18 cellular contexts compared by ENCODE assay signal in genomic region chr1:225498539-225499135, GRCh38.
DNase-seq lines count a peak whose midpoint lies in the region; ATAC-seq and TF ChIP-seq lines count a peak whose summit lies in the region.
"Had no signal": no experiment of that assay in that cellular context is flagged by ENCODE, and none has a peak within 500 bp of the region (broad histone marks: within the 10 kb centered on the region; RNA-seq: fewer than 3 reads in every experiment).

No MANE protein-coding gene starts in this region.

- H3K27ac Mint-ChIP-seq in HFFc6 = peak overlapping the region; percentile 50; the same call in 1 of the 2 replicates
- no peak overlapping the region for H3K27ac Mint-ChIP-seq in activated B cell treated with CpG ODN at 0.5 μM for 24 hours
- H3K27ac Mint-ChIP-seq: activated CD8-positive, alpha-beta T cell treated with anti-CD3 and anti-CD28 coated beads, Interleukin-2, amount 10 ng/mL, durations not matched to agents 7 days and 5 days had no signal

- H3K27me3 Mint-ChIP-seq in HFFc6 (ENCODE audit: insufficient read depth) (no peaks in the 10 kb centered on the region), activated B cell treated with CpG ODN at 0.5 μM for 24 hours (peaks cover 5% of the 10 kb centered on the region)

- CTCF ChIA-PET in A673 (lab: Charles Lee) (interaction anchor here (1.0 kb wide), 1 partner anchor 312 kb away, joined by 3 read pairs; the partner anchor contains the start of gene EPHX1), activated B cell treated with CpG ODN at 0.5 μM for 24 hours (lab: Charles Lee) (no interaction called here)

- TF ChIP-seq CTCF in A673 (conservative IDR thresholded peaks at IDR 0.05; ENCODE audit: low read depth, low read length) (no peak), HFFc6 (IDR thresholded peaks at IDR 0.05) (no peak), activated B cell treated with CpG ODN at 0.5 μM for 24 hours (IDR thresholded peaks at IDR 0.05) (no peak), foreskin fibroblast (IDR thresholded peaks at IDR 0.05; ENCODE audit: low read depth, low read length) (no peak)

- no peaks in the 10 kb centered on the region for H3K27me3 ChIP-seq in A673 (replicated peaks; ENCODE audit: insufficient read depth, low read depth, low read length, poor library complexity)
- H3K27me3 ChIP-seq: brain microvascular endothelial cell had no signal

- peak; percentile 77 for DNase-seq in A673 (ENCODE audit: low spot score)
- DNase-seq in HFFc6 = no peak
- no peak for DNase-seq in activated B cell treated with CpG ODN at 0.5 μM for 24 hours
- DNase-seq in foreskin fibroblast = peak; percentile 41 to 73
- no peak for DNase-seq in pons (ENCODE audit: low spot score)
- DNase-seq: activated CD8-positive, alpha-beta T cell treated with anti-CD3 and anti-CD28 coated beads, Interleukin-2, amount 10 ng/mL, durations not matched to agents 7 days and 5 days; activated effector memory CD4-positive, alpha-beta T cell treated with anti-CD3 and anti-CD28 coated beads, Interleukin-2, amount 50 U/mL, for 16 hours; brain microvascular endothelial cell; Caco-2; foreskin melanocyte; H7; Kasumi-1; NCI-H2081; stimulated activated naive CD8-positive, alpha-beta T cell treated with anti-CD3 and anti-CD28 coated beads, Interleukin-15, Interleukin-2, amounts not matched to agents 100 U/mL and 50 U/mL, for 24 hours had no signal

- H3K4me3 Mint-ChIP-seq in HFFc6 (no peak overlapping the region), activated B cell treated with CpG ODN at 0.5 μM for 24 hours (no peak overlapping the region)
- H3K4me3 Mint-ChIP-seq: activated CD8-positive, alpha-beta T cell treated with anti-CD3 and anti-CD28 coated beads, Interleukin-2, amount 10 ng/mL, durations not matched to agents 7 days and 5 days had no signal

- H3K36me3 Mint-ChIP-seq in HFFc6 (ENCODE audit: low read depth) (peaks cover 29% of the 10 kb centered on the region), activated B cell treated with CpG ODN at 0.5 μM for 24 hours (ENCODE audit: low read depth) (no peaks in the 10 kb centered on the region)

- H3K36me3 ChIP-seq in A673 (ENCODE audit: insufficient read depth, low read length, poor library complexity, severe bottlenecking) = peaks cover 10% of the 10 kb centered on the region

- POLR2A ChIA-PET in A673 (lab: Charles Lee; ENCODE audit: low non-redundant PET) = no interaction called here
- POLR2A ChIA-PET in activated B cell treated with CpG ODN at 0.5 μM for 24 hours (lab: Charles Lee) = no interaction called here

- H3K27ac ChIP-seq in A673 (ENCODE audit: low read depth, low read length, poor library complexity, severe bottlenecking) = peak overlapping the region; percentile 38
- H3K27ac ChIP-seq: A549, brain microvascular endothelial cell had no signal

- BruUV-seq in A673 (replicated peaks; lab: Mats Ljungman, UMichigan) = no TSS peak

- H3K9me3 ChIP-seq in A673 (ENCODE audit: low read depth, low read length, poor library complexity, severe bottlenecking) = no peaks in the 10 kb centered on the region
- H3K9me3 ChIP-seq: A549, Caco-2 had no signal

- H3K4me3 ChIP-seq in A673 (ENCODE audit: low read depth, low read length, poor library complexity, severe bottlenecking) (no peak overlapping the region), foreskin fibroblast (ENCODE audit: low read depth in 1 of 2, low read length in 2 of 2) (no peak overlapping the region)
- H3K4me3 ChIP-seq: A549 had no signal

- H3K4me1 Mint-ChIP-seq in HFFc6 (ENCODE audit: low read depth) (peaks cover 8% of the 10 kb centered on the region), activated B cell treated with CpG ODN at 0.5 μM for 24 hours (peaks cover 16% of the 10 kb centered on the region)

- H3K4me1 ChIP-seq in A673 (ENCODE audit: insufficient read depth, low read length, poor library complexity, severe bottlenecking) = peaks cover 9% of the 10 kb centered on the region
- H3K4me1 ChIP-seq: Caco-2 had no signal

- intact Hi-C loops in A673 (cut with micrococcal nuclease; ENCODE audit: unreplicated experiment) (no loop called here), activated B cell treated with CpG ODN at 0.5 μM for 24 hours (cut with micrococcal nuclease) (no loop called here)

- ATAC-seq in activated B cell treated with CpG ODN at 0.5 μM for 24 hours (ENCODE audit: low read depth) (peak; percentile 25), GM21576 (IDR thresholded peaks at IDR 0.05; ENCODE audit: unreplicated experiment) (no peak), GM21381 (IDR thresholded peaks at IDR 0.05; ENCODE audit: unreplicated experiment) (no peak), HG03565 (IDR thresholded peaks at IDR 0.05; ENCODE audit: unreplicated experiment) (no peak)
- ATAC-seq: A549; activated CD8-positive, alpha-beta T cell treated with anti-CD3 and anti-CD28 coated beads, Interleukin-2, amount 10 ng/mL, durations not matched to agents 7 days and 5 days; stimulated activated naive CD8-positive, alpha-beta T cell treated with anti-CD3 and anti-CD28 coated beads, Interleukin-15, Interleukin-2, amounts not matched to agents 100 U/mL and 50 U/mL, for 24 hours had no signal

- no peaks in the 10 kb centered on the region for H3K9me3 Mint-ChIP-seq in HFFc6
- no peaks in the 10 kb centered on the region for H3K9me3 Mint-ChIP-seq in activated B cell treated with CpG ODN at 0.5 μM for 24 hours

Comparison
In these comparisons a context has a peak if more than half of its experiments do, and no peak if none do; other contexts are left out.
1. DNase-seq: peak in A673 (single experiment) and foreskin fibroblast (2 of 2); none in HFFc6 (single experiment), activated B cell treated with CpG ODN at 0.5 μM for 24 hours (single experiment) and pons (single experiment).